ENCODE assay signal across 1 cellular context in the genomic region with DNA sequence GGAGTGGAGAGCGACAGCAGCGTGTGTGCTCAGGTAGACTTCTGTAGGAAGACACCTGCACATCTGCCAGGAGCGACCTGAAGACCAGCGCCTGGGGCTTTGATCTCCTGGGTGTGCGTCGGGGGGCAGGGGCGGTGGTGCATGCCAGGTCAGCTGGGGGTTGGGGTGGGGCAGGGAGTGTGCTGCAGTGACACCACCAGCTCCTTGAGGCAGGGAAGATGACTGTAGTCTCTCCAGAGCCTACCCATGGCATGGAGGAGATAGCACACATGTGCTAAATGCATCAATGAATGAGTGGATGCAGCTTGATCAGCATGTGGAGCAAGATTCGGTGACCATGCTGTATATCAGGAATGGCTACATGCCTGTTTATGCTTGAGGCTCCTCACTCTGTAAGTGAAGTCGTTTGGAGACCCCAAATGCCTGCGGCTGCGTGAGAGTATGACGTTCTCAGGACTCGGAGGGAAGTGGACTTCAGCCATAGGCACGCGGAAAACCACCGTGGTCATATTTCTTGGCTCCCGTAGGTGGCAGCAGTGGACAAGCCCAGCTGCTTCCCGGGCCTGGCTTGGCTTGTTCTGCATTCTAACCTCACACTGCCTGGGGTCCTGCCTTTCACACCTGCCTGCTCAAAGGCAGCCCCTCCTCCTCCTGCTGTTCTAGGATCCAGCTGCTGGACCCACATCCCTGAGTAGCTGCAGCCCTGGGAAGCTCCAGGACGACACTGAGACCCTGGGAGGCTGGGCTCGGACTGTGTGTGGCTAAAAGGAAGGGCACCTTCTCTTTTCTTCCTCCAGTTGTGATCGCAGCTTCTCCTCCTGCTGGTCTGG.
TF ChIP-seq lines count a peak whose summit lies in the region.

No MANE protein-coding gene starts in this region.

TF ChIP-seq in IMR-90, 13 proteins besides CTCF, POLR2A, EP300 and RAD21:
- TF ChIP-seq MAZ (IDR thresholded peaks at IDR 0.05; ENCODE audit: borderline replicate concordance, low read depth, low read length) (no peak), FOS (IDR thresholded peaks at IDR 0.05; ENCODE audit: low read depth, low read length) (no peak), SMC3 (IDR thresholded peaks at IDR 0.05; ENCODE audit: low read depth, low read length) (peak; percentile 58), MXI1 (IDR thresholded peaks at IDR 0.05; ENCODE audit: borderline replicate concordance, low read depth, low read length) (no peak)
- TF ChIP-seq, protein P1, sequence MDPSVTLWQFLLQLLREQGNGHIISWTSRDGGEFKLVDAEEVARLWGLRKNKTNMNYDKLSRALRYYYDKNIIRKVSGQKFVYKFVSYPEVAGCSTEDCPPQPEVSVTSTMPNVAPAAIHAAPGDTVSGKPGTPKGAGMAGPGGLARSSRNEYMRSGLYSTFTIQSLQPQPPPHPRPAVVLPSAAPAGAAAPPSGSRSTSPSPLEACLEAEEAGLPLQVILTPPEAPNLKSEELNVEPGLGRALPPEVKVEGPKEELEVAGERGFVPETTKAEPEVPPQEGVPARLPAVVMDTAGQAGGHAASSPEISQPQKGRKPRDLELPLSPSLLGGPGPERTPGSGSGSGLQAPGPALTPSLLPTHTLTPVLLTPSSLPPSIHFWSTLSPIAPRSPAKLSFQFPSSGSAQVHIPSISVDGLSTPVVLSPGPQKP (IDR thresholded peaks at IDR 0.05; ENCODE audit: borderline replicate concordance, low read depth, low read length): no peak
